Comparison of ENCODE assay signal across 8 cellular contexts in genomic region chr19:29812080-29812880, GRCh38.
A peak's percentile ranks its signal among the peaks of the same experiment; 100 is the strongest.
DNase-seq lines count a peak whose midpoint lies in the region; ATAC-seq and TF ChIP-seq lines count a peak whose summit lies in the region.

No MANE protein-coding gene starts in this region.

- peak overlapping the region; percentile 90 to 96 (median 91) for H3K4me3 Mint-ChIP-seq in nephron

- peak; percentile 13 for DNase-seq in effector CD4-positive, alpha-beta T cell
- DNase-seq in DMS153 treated with DMSO at 0.1 percent for 48 hours (lab: John Stamatoyannopoulos, UW; ENCODE audit: unreplicated experiment) (no peak), putamen (ENCODE audit: low spot score) (no peak), ACHN (no peak)

- peak overlapping the region in 1 of 3 experiments; percentile 81 for H3K27ac Mint-ChIP-seq in nephron

- no peak for TF ChIP-seq CTCF in nephron (IDR thresholded peaks at IDR 0.05; ENCODE audit: unreplicated experiment in 3 of 3)

- H3K27me3 Mint-ChIP-seq in nephron (ENCODE audit: low read depth) = peaks cover 4% of the 10 kb centered on the region

- H3K9me3 Mint-ChIP-seq in nephron = no peaks in the 10 kb centered on the region

- peaks cover 28% of the 10 kb centered on the region for H3K4me1 Mint-ChIP-seq in nephron

- peaks cover 5% of the 10 kb centered on the region for H3K36me3 Mint-ChIP-seq in nephron (ENCODE audit: low read depth)

- ATAC-seq in GM18499 (IDR thresholded peaks at IDR 0.05; ENCODE audit: insufficient read depth, unreplicated experiment) (peak; percentile 7), HG02610 (IDR thresholded peaks at IDR 0.05; ENCODE audit: unreplicated experiment) (peak; percentile 14), SK-N-SH treated with all-trans-retinoic acid at 6 μM for 48 hours (0 out of 3 replicates have a peak, but pooled peaks have one; percentile 12)

- in situ Hi-C loops in ACHN (cut with HindIII; ENCODE audit: low pct_ligation_motif_present, low pct_unique_long_range_greater_than_20kb, low sequenced_read_pairs) = no loop called here

TF ChIP-seq in SK-N-SH treated with all-trans-retinoic acid at 6 μM for 48 hours, 23 proteins besides CTCF, POLR2A, EP300 and RAD21:
- TF ChIP-seq TCF4 (CRISPR knock-in tag; IDR thresholded peaks at IDR 0.05; ENCODE audit: borderline replicate concordance) = no peak
- no peak for TF ChIP-seq SNAI2 (CRISPR knock-in tag; IDR thresholded peaks at IDR 0.05)
- no peak for TF ChIP-seq POU6F1 (CRISPR knock-in tag; IDR thresholded peaks at IDR 0.05; ENCODE audit: borderline replicate concordance, low read depth)
- TF ChIP-seq TSHZ2 (CRISPR knock-in tag; IDR thresholded peaks at IDR 0.05) = no peak
- no peak for TF ChIP-seq ZNF565 (CRISPR knock-in tag; conservative IDR thresholded peaks at IDR 0.05; ENCODE audit: low read depth)
- TF ChIP-seq ZFP30 (CRISPR knock-in tag; IDR thresholded peaks at IDR 0.05) = no peak
- no peak for TF ChIP-seq BACH2 (CRISPR knock-in tag; IDR thresholded peaks at IDR 0.05; ENCODE audit: borderline replicate concordance)
- TF ChIP-seq CSDC2 (CRISPR knock-in tag; IDR thresholded peaks at IDR 0.05) = no peak
- no peak for TF ChIP-seq TOX (CRISPR knock-in tag; IDR thresholded peaks at IDR 0.05; ENCODE audit: borderline replicate concordance)
- no peak for TF ChIP-seq CREB5 (CRISPR knock-in tag; IDR thresholded peaks at IDR 0.05; ENCODE audit: low read depth)
- no peak for TF ChIP-seq ISL1 (CRISPR knock-in tag; IDR thresholded peaks at IDR 0.05)
- no peak for TF ChIP-seq ZNF8 (CRISPR knock-in tag; IDR thresholded peaks at IDR 0.05)
- no peak for TF ChIP-seq CSRNP3 (CRISPR knock-in tag; IDR thresholded peaks at IDR 0.05)
- no peak for TF ChIP-seq PPARA (CRISPR knock-in tag; IDR thresholded peaks at IDR 0.05; ENCODE audit: borderline replicate concordance)
